ENCODE assay signal across 15 cellular contexts in genomic region chr2:88855620-88856408, GRCh38.
DNase-seq lines count a peak whose midpoint lies in the region; ATAC-seq, FAIRE-seq and TF ChIP-seq lines count a peak whose summit lies in the region.
"Had no signal": no experiment of that assay in that cellular context is flagged by ENCODE, and none has a peak within 500 bp of the region (broad histone marks: within the 10 kb centered on the region; RNA-seq: fewer than 3 reads in every experiment).

No MANE protein-coding gene starts in this region.

- no peak overlapping the region for H4K91ac ChIP-seq in H1 (replicated peaks; ENCODE audit: insufficient read length, low read length)

- no peaks in the 10 kb centered on the region for H3K36me3 Mint-ChIP-seq in activated CD8-positive, alpha-beta T cell treated with anti-CD3 and anti-CD28 coated beads for 36 hours (ENCODE audit: low read depth)
- no peaks in the 10 kb centered on the region for H3K36me3 Mint-ChIP-seq in activated T-cell treated with anti-CD3 and anti-CD28 coated beads, Interleukin-2, amount 50 U/mL, for 4 hours (ENCODE audit: insufficient read depth)
- H3K36me3 Mint-ChIP-seq: naive thymus-derived CD4-positive, alpha-beta T cell had no signal

- H3K79me2 ChIP-seq in H1 (ENCODE audit: control insufficient read depth in 1 of 2, insufficient read depth in 2 of 2, low read length in 2 of 2) = no peaks in the 10 kb centered on the region

- intact Hi-C loops in activated CD8-positive, alpha-beta T cell treated with anti-CD3 and anti-CD28 coated beads for 36 hours (cut with micrococcal nuclease) = no loop called here

- no peak for TF ChIP-seq EP300 in H1 (IDR thresholded peaks at IDR 0.05; ENCODE audit: borderline replicate concordance in 1 of 2, low read depth in 2 of 2, low read length in 2 of 2)

- H3K14ac ChIP-seq in H1 (ENCODE audit: insufficient read length) = no peak overlapping the region

- H3K36me3 ChIP-seq in H1 (ENCODE audit: control insufficient read depth in 2 of 4, insufficient read depth in 4 of 4, low read length in 3 of 4) = no peaks in the 10 kb centered on the region
- H3K36me3 ChIP-seq: right lobe of liver had no signal

- no peak for TF ChIP-seq CTCF in H1 (IDR thresholded peaks at IDR 0.05; ENCODE audit: control extremely low read depth in 1 of 3, insufficient read depth in 1 of 3, low read depth in 1 of 3, low read length in 3 of 3)
- TF ChIP-seq CTCF in activated CD8-positive, alpha-beta T cell treated with anti-CD3 and anti-CD28 coated beads for 36 hours (IDR thresholded peaks at IDR 0.05) = no peak

- H3K4me2 ChIP-seq in H1 (ENCODE audit: insufficient read depth in 1 of 2, low read depth in 2 of 2, low read length in 2 of 2) = no peak overlapping the region

- no peak overlapping the region for H4K5ac ChIP-seq in H1 (ENCODE audit: insufficient read length, low read depth, low read length)

- H3K27me3 Mint-ChIP-seq in activated CD8-positive, alpha-beta T cell treated with anti-CD3 and anti-CD28 coated beads for 36 hours = peaks cover 5% of the 10 kb centered on the region
- H3K27me3 Mint-ChIP-seq in activated T-cell treated with anti-CD3 and anti-CD28 coated beads, Interleukin-2, amount 50 U/mL, for 4 hours (ENCODE audit: low read depth) = peaks cover 6% of the 10 kb centered on the region

- no peaks in the 10 kb centered on the region for H3K9me3 Mint-ChIP-seq in activated CD8-positive, alpha-beta T cell treated with anti-CD3 and anti-CD28 coated beads for 36 hours
- no peaks in the 10 kb centered on the region for H3K9me3 Mint-ChIP-seq in activated T-cell treated with anti-CD3 and anti-CD28 coated beads, Interleukin-2, amount 50 U/mL, for 4 hours
- H3K9me3 Mint-ChIP-seq: naive thymus-derived CD4-positive, alpha-beta T cell had no signal

- no peak for DNase-seq in H1 (ENCODE audit: low read depth in 1 of 2, low spot score in 2 of 2)
- no peak for DNase-seq in activated CD8-positive, alpha-beta T cell treated with anti-CD3 and anti-CD28 coated beads for 36 hours
- DNase-seq in activated T-cell treated with anti-CD3 and anti-CD28 coated beads, Interleukin-2, amount 50 U/mL, for 4 hours = no peak
- DNase-seq in activated CD4-positive, alpha-beta T cell treated with anti-CD3 and anti-CD28 coated beads, Interleukin-2, amount 50 U/mL, for 48 hours = no peak
- DNase-seq in stimulated activated CD4-positive, alpha-beta T cell treated with anti-CD3 and anti-CD28 coated beads, Interleukin-2, amount 100 ng/mL, for 24 hours = no peak
- DNase-seq: C1 segment of cervical spinal cord; GOT3; kidney glomerular epithelial cell; naive thymus-derived CD4-positive, alpha-beta T cell; NCI-H1436; NK-92 treated with Interleukin-12 subunit alpha and Interleukin-12 subunit beta, amount 100 ng/mL, for 24 hours; right lobe of liver had no signal

- no peak overlapping the region for H3K4ac ChIP-seq in H1 (replicated peaks; ENCODE audit: insufficient read length, low read depth, low read length)

- no peak for TF ChIP-seq RAD21 in H1 (IDR thresholded peaks at IDR 0.05 in 1 of 2, conservative IDR thresholded peaks at IDR 0.05 in 1 of 2; ENCODE audit: low read depth in 2 of 2, low read length in 2 of 2)

- 61% methylated on average over 3 of the region's 3 CpGs; no CpG with 5 or more reads in 1 of the 2 experiments for WGBS in H1 (ENCODE audit: extremely low coverage in 1 of 2, insufficient coverage in 1 of 2, insufficient read length in 1 of 2, insufficient replicate concordance in 2 of 2, low coverage in 1 of 2, low lambda C conversion rate in 2 of 2, missing lambda C conversion rate in 1 of 2), 2 experiments

- no peak overlapping the region for H4K8ac ChIP-seq in H1 (ENCODE audit: extremely low read depth, insufficient read depth, low read length)

- no peaks in the 10 kb centered on the region for H3K79me1 ChIP-seq in H1 (ENCODE audit: low read depth, low read length)

- H3K27ac ChIP-seq in H1 (ENCODE audit: low read depth, low read length) = no peak overlapping the region
- H3K27ac ChIP-seq: right lobe of liver had no signal

- H3K27ac Mint-ChIP-seq in activated CD8-positive, alpha-beta T cell treated with anti-CD3 and anti-CD28 coated beads for 36 hours = no peak overlapping the region

- no peak overlapping the region for H2BK12ac ChIP-seq in H1 (ENCODE audit: low read depth, low read length)

- no peaks in the 10 kb centered on the region for H4K20me1 ChIP-seq in H1 (replicated peaks in 1 of 2; ENCODE audit: control insufficient read depth in 1 of 2, insufficient read depth in 2 of 2, low read length in 2 of 2)

- H3K18ac ChIP-seq in H1 (ENCODE audit: extremely low read depth, low read length) = no peak overlapping the region

- no peaks in the 10 kb centered on the region for H3K9me3 ChIP-seq in H1 (ENCODE audit: insufficient read depth in 2 of 2, low read depth in 1 of 2, low read length in 1 of 2)
- H3K9me3 ChIP-seq: right lobe of liver had no signal

- no peak for TF ChIP-seq POLR2A in H1 (IDR thresholded peaks at IDR 0.05; ENCODE audit: control extremely low read depth in 1 of 2, low read depth in 2 of 2, low read length in 2 of 2)

- H3K4me1 Mint-ChIP-seq in activated CD8-positive, alpha-beta T cell treated with anti-CD3 and anti-CD28 coated beads for 36 hours (ENCODE audit: low read depth) = no peaks in the 10 kb centered on the region
- H3K4me1 Mint-ChIP-seq in activated T-cell treated with anti-CD3 and anti-CD28 coated beads, Interleukin-2, amount 50 U/mL, for 4 hours (ENCODE audit: low read depth) = no peaks in the 10 kb centered on the region

- POLR2A ChIA-PET in H1 (lab: Charles Lee; ENCODE audit: partially characterized antibody) = no interaction called here
- POLR2A ChIA-PET in activated CD8-positive, alpha-beta T cell treated with anti-CD3 and anti-CD28 coated beads for 36 hours (lab: Charles Lee) = no interaction called here

- H2BK5ac ChIP-seq in H1 (ENCODE audit: low read depth, low read length) = no peak overlapping the region

- H3K4me3 ChIP-seq in H1 (ENCODE audit: extremely low read depth in 1 of 4, insufficient read depth in 2 of 4, low read depth in 3 of 4, low read length in 4 of 4) = no peak overlapping the region
- H3K4me3 ChIP-seq: right lobe of liver had no signal

- peaks cover 7 to 18% (median 9%) of the 10 kb centered on the region in 4 experiments; a peak in 5 of 7 replicates for H3K4me1 ChIP-seq in H1 (replicated peaks in 1 of 4; ENCODE audit: control insufficient read depth in 3 of 4, insufficient read depth in 4 of 4, low read length in 3 of 4)
- H3K4me1 ChIP-seq: right lobe of liver had no signal

- peak; percentile 33 for ATAC-seq in GM18867 (IDR thresholded peaks at IDR 0.05; ENCODE audit: unreplicated experiment)
- peak; percentile 48 for ATAC-seq in GM21528 (IDR thresholded peaks at IDR 0.05; ENCODE audit: low FRiP score, unreplicated experiment)
- peak; percentile 34 for ATAC-seq in HG03135 (IDR thresholded peaks at IDR 0.05; ENCODE audit: unreplicated experiment)
- ATAC-seq in activated CD8-positive, alpha-beta T cell treated with anti-CD3 and anti-CD28 coated beads for 36 hours = no peak
- no peak for ATAC-seq in activated T-cell treated with anti-CD3 and anti-CD28 coated beads, Interleukin-2, amount 50 U/mL, for 4 hours
- ATAC-seq: naive thymus-derived CD4-positive, alpha-beta T cell; right lobe of liver had no signal

- no peak overlapping the region for H2AK5ac ChIP-seq in H1 (ENCODE audit: low read depth, low read length)

- CTCF ChIA-PET in H1 (lab: Charles Lee; ENCODE audit: partially characterized antibody) = no interaction called here
- CTCF ChIA-PET in activated CD8-positive, alpha-beta T cell treated with anti-CD3 and anti-CD28 coated beads for 36 hours (lab: Charles Lee) = interaction anchor here (0.6 to 1.8 kb wide), 2 partner anchors 23 to 25 kb away, joined by 3 to 4 read pairs; no protein-coding TSS in a partner anchor

- no peaks in the 10 kb centered on the region; the same call in 1 of the 2 replicates for H3K23me2 ChIP-seq in H1 (ENCODE audit: low read depth, low read length)

- H2BK120ac ChIP-seq in H1 (replicated peaks; ENCODE audit: low read depth, low read length) = no peak overlapping the region

- no peak overlapping the region for H3K56ac ChIP-seq in H1 (replicated peaks; ENCODE audit: insufficient read length, low read depth, low read length)

- H3K23ac ChIP-seq in H1 (ENCODE audit: insufficient read length) = no peak overlapping the region

- H2BK15ac ChIP-seq in H1 (ENCODE audit: low read length) = no peak overlapping the region

- no peak overlapping the region for H3K9ac ChIP-seq in H1 (replicated peaks in 1 of 4; ENCODE audit: extremely low read depth in 1 of 4, low read depth in 3 of 4, low read length in 3 of 4)

- no peak overlapping the region for H2BK20ac ChIP-seq in H1 (ENCODE audit: low read length)

- no peak for FAIRE-seq in H1 (lab: Jason Lieb, UNC)

- no peaks in the 10 kb centered on the region for H3K27me3 ChIP-seq in H1 (replicated peaks in 1 of 4; ENCODE audit: control insufficient read depth in 3 of 4, extremely low read depth in 1 of 4, insufficient read depth in 3 of 4, low read length in 3 of 4)
- H3K27me3 ChIP-seq: right lobe of liver had no signal

- H2AFZ ChIP-seq in H1 (ENCODE audit: low read length) = 0 out of 2 replicates have a peak overlapping the region, but pooled peaks have one; percentile 60

- no peak overlapping the region for H3K4me3 Mint-ChIP-seq in activated CD8-positive, alpha-beta T cell treated with anti-CD3 and anti-CD28 coated beads for 36 hours
- no peak overlapping the region for H3K4me3 Mint-ChIP-seq in activated T-cell treated with anti-CD3 and anti-CD28 coated beads, Interleukin-2, amount 50 U/mL, for 4 hours
- H3K4me3 Mint-ChIP-seq: naive thymus-derived CD4-positive, alpha-beta T cell had no signal

TF ChIP-seq in H1, 55 proteins besides CTCF, POLR2A, EP300 and RAD21:
- TF ChIP-seq EZH2 (IDR thresholded peaks at IDR 0.05; ENCODE audit: low read depth, low read length, severe bottlenecking) (no peak), CBX8 (IDR thresholded peaks at IDR 0.05; ENCODE audit: borderline replicate concordance, low read depth, low read length) (no peak), RFX5 (IDR thresholded peaks at IDR 0.05; ENCODE audit: borderline replicate concordance, low read depth, low read length) (no peak), YY1 (IDR thresholded peaks at IDR 0.05; ENCODE audit: low read depth, low read length) (no peak)

Comparison
In these comparisons a context has a peak if more than half of its experiments do, and no peak if none do; other contexts are left out.
1. ATAC-seq: peak in GM18867 (single experiment), GM21528 (single experiment) and HG03135 (single experiment); none in activated CD8-positive, alpha-beta T cell treated with anti-CD3 and anti-CD28 coated beads for 36 hours (single experiment) and activated T-cell treated with anti-CD3 and anti-CD28 coated beads, Interleukin-2, amount 50 U/mL, for 4 hours (0 of 2).